In the genomic region with DNA sequence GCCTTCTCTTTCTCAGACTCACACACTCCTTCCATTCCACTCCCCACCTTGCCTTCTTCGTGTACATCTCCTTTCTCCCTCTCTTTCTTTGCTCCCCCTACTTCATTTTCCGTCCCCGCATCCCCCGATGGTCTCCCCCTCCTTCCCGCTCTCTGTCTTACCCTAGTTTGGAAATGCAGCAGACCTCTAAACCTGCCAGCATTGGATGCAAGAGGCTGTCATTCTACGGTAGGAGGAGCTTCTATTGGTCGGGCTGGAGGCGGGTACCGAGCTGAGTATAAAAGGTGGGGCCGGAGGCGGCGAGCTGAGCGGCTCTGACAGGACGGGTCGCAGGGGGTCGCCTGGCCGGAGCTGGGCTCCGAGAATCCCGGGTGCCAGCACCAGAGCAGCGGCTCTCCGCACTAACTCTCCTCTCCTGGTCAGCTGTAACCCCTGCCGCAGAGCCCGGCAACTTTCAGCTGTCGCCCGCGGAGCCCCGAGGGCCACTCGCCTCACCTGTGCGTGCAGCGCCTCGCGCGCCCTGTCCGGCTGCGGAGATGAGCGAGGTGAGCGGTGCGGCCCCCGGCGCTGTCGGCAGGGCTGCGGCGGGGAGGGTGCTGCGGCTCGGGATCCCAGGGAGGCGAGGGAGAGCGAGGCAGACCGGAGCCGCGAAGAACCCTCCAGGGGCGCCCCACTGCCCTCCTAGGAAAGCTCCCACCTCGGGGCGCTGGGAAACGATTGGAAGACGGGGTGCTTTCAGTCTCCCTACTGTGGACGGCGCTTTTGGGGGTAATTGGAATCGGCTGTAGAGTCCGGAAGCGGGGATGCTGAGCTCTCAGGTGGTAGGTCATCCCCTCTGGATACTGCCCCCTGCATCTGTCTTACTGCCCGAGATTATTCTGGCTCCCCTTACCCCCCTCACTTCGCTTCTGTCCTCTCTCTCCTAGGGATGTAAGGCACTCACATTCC, we compare ENCODE assay signal across 1 cellular context.
TF ChIP-seq lines count a peak whose summit lies in the region.

A gene (plus strand): TSS at position 307 of the 948 bp plus-strand sequence. CDS start 230 bp downstream, at position 537.

TF ChIP-seq in GM23338, 12 proteins besides CTCF, POLR2A, EP300 and RAD21 (continued from another document):
- TF ChIP-seq, protein P1, sequence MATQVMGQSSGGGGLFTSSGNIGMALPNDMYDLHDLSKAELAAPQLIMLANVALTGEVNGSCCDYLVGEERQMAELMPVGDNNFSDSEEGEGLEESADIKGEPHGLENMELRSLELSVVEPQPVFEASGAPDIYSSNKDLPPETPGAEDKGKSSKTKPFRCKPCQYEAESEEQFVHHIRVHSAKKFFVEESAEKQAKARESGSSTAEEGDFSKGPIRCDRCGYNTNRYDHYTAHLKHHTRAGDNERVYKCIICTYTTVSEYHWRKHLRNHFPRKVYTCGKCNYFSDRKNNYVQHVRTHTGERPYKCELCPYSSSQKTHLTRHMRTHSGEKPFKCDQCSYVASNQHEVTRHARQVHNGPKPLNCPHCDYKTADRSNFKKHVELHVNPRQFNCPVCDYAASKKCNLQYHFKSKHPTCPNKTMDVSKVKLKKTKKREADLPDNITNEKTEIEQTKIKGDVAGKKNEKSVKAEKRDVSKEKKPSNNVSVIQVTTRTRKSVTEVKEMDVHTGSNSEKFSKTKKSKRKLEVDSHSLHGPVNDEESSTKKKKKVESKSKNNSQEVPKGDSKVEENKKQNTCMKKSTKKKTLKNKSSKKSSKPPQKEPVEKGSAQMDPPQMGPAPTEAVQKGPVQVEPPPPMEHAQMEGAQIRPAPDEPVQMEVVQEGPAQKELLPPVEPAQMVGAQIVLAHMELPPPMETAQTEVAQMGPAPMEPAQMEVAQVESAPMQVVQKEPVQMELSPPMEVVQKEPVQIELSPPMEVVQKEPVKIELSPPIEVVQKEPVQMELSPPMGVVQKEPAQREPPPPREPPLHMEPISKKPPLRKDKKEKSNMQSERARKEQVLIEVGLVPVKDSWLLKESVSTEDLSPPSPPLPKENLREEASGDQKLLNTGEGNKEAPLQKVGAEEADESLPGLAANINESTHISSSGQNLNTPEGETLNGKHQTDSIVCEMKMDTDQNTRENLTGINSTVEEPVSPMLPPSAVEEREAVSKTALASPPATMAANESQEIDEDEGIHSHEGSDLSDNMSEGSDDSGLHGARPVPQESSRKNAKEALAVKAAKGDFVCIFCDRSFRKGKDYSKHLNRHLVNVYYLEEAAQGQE (IDR thresholded peaks at IDR 0.05; ENCODE audit: unreplicated experiment), result no peak
- TF ChIP-seq NANOG (IDR thresholded peaks at IDR 0.05; ENCODE audit: borderline replicate concordance) (no peak), EZH2phosphoT487 (IDR thresholded peaks at IDR 0.05; ENCODE audit: unreplicated experiment) (no peak), CREB1 (CRISPR knock-in tag; IDR thresholded peaks at IDR 0.05; ENCODE audit: low read depth) (0 out of 2 replicates have a peak, but pooled peaks have one; percentile 11), ZNF331 (CRISPR knock-in tag; IDR thresholded peaks at IDR 0.05; ENCODE audit: low read depth) (no peak), JUNB (IDR thresholded peaks at IDR 0.05; ENCODE audit: unreplicated experiment) (no peak), ZNF114 (CRISPR knock-in tag; IDR thresholded peaks at IDR 0.05) (peak; percentile 95), STAT1 (IDR thresholded peaks at IDR 0.05; ENCODE audit: unreplicated experiment) (no peak)
- TF ChIP-seq, protein P2, sequence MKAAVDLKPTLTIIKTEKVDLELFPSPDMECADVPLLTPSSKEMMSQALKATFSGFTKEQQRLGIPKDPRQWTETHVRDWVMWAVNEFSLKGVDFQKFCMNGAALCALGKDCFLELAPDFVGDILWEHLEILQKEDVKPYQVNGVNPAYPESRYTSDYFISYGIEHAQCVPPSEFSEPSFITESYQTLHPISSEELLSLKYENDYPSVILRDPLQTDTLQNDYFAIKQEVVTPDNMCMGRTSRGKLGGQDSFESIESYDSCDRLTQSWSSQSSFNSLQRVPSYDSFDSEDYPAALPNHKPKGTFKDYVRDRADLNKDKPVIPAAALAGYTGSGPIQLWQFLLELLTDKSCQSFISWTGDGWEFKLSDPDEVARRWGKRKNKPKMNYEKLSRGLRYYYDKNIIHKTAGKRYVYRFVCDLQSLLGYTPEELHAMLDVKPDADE (IDR thresholded peaks at IDR 0.05), result no peak
